1 cellular context compared by ENCODE assay signal in the genomic region with DNA sequence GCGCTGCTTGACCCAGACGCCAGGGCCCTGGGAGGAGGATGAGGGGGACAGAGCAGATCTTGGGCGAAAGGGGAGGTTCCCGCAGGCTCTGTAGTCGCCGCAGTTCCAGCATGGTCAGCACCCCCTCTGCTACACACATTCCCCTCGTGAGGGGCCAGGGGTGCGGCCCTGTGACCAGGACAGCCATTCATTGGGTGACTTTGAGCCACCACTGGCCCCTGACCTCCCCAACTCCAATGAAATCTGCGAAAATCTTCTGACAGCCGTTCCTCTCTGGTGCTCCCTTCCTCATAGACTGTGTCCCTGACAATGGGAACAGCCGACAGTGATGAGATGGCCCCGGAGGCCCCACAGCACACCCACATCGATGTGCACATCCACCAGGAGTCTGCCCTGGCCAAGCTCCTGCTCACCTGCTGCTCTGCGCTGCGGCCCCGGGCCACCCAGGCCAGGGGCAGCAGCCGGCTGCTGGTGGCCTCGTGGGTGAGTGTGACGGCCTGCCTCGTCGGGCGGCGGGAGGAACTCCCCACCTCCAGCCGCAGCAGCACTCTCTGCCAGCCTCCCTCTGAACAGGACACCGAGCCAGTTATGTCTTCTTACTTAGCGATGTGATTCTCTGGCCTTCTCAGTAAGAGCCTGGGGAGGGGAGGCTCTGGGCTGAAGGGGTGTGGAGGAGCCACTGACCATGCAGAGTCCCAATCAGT.
TF ChIP-seq lines count a peak whose summit lies in the region.

No MANE protein-coding gene starts in this region.

TF ChIP-seq in H1, 55 proteins besides CTCF, POLR2A, EP300 and RAD21:
- TF ChIP-seq POU5F1 (IDR thresholded peaks at IDR 0.05; ENCODE audit: low read depth, low read length) (no peak), POLR2AphosphoS5 (IDR thresholded peaks at IDR 0.05; ENCODE audit: low read depth, low read length) (no peak), KDM1A (IDR thresholded peaks at IDR 0.05; ENCODE audit: borderline replicate concordance, low read length) (no peak), CBX5 (IDR thresholded peaks at IDR 0.05; ENCODE audit: low read depth, low read length) (no peak), SUZ12 (IDR thresholded peaks at IDR 0.05; ENCODE audit: low read length) (peak; percentile 3; the same call in 1 of the 2 replicates), EZH2 (IDR thresholded peaks at IDR 0.05; ENCODE audit: low read depth, low read length, severe bottlenecking) (peak; percentile 71), SAP30 (IDR thresholded peaks at IDR 0.05; ENCODE audit: insufficient read depth, insufficient replicate concordance, low read length) (no peak), PHF8 (conservative IDR thresholded peaks at IDR 0.05; ENCODE audit: low read depth, low read length) (no peak), BRCA1 (IDR thresholded peaks at IDR 0.05; ENCODE audit: low read depth, low read length) (no peak)
- TF ChIP-seq, protein P1, sequence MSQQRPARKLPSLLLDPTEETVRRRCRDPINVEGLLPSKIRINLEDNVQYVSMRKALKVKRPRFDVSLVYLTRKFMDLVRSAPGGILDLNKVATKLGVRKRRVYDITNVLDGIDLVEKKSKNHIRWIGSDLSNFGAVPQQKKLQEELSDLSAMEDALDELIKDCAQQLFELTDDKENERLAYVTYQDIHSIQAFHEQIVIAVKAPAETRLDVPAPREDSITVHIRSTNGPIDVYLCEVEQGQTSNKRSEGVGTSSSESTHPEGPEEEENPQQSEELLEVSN (IDR thresholded peaks at IDR 0.05) = peak; percentile 37
